ENCODE assay signal across 24 cellular contexts in the genomic region with DNA sequence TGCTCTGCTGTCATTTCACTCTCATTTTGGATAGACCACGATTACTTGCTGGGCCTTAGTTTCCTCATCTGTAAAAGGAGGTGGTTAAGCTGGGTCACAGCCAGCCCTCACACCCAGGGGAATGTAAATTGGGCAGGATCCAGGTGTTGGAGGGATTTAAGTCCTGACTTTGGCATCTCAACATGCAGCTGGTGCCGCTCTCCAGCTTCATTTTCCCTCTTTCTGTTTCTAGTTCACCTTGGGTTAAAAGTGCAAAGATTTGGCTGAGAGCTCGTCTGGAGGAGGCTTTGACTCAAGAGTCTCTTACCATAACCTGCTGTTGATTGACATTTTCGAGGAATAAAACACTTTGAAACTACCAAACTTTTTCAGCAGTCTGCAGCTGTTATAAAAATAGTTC.
DNase-seq lines count a peak whose midpoint lies in the region; ATAC-seq and TF ChIP-seq lines count a peak whose summit lies in the region.
"Had no signal": no experiment of that assay in that cellular context is flagged by ENCODE, and none has a peak within 500 bp of the region (broad histone marks: within the 10 kb centered on the region; RNA-seq: fewer than 3 reads in every experiment).

No MANE protein-coding gene starts in this region.

- no peak for DNase-seq in Right ventricle myocardium inferior (ENCODE audit: missing footprints)
- DNase-seq in right atrium auricular region (ENCODE audit: low spot score) = no peak
- peak; percentile 3 for DNase-seq in astrocyte of the spinal cord (ENCODE audit: low read depth, low spot score)
- peak; percentile 31 for DNase-seq in left ventricle myocardium superior
- DNase-seq in aorta = no peak
- DNase-seq in HAP-1 (ENCODE audit: low spot score in 2 of 2) = no peak
- no peak for DNase-seq in stimulated activated CD4-positive, alpha-beta T cell treated with anti-CD3 and anti-CD28 coated beads, Interleukin-15, amount 100 ng/mL, for 24 hours
- DNase-seq: activated CD8-positive, alpha-beta T cell treated with anti-CD3 and anti-CD28 coated beads for 36 hours; activated naive CD4-positive, alpha-beta T cell treated with anti-CD3 and anti-CD28 coated beads, Interleukin-2, amount 10 ng/mL, durations not matched to agents 7 days and 5 days; CD8-positive, alpha-beta T cell; cortex of kidney; DMS153; effector memory CD8-positive, alpha-beta T cell; glutamatergic neuron; naive B cell; NCI-H1694; NCI-H510A; posterior cingulate gyrus; right lobe of liver; SIG-M5; stimulated activated CD4-positive, alpha-beta T cell treated with anti-CD3 and anti-CD28 coated beads, Interleukin-4, amount 100 ng/mL, for 1 hour had no signal

- 11 to 19% methylated on average over 4 of the region's 4 CpGs for WGBS in aorta, 2 donors

- H3K27ac ChIP-seq in right atrium auricular region (no peak overlapping the region), aorta (ENCODE audit: low read depth in 1 of 2, low read length in 2 of 2) (peak overlapping the region; percentile 11 to 47)
- H3K27ac ChIP-seq: right lobe of liver, tibial nerve had no signal

- H3K4me1 ChIP-seq in right atrium auricular region (no peaks in the 10 kb centered on the region), aorta (ENCODE audit: control insufficient read depth in 1 of 2, insufficient read depth in 2 of 2, low read length in 2 of 2) (no peaks in the 10 kb centered on the region), HAP-1 (peaks cover 4% of the 10 kb centered on the region)
- H3K4me1 ChIP-seq: tibial nerve had no signal

- H3K27me3 ChIP-seq in right atrium auricular region (no peaks in the 10 kb centered on the region), aorta (ENCODE audit: control insufficient read depth in 1 of 2, insufficient read depth in 2 of 2, low read length in 1 of 2) (no peaks in the 10 kb centered on the region), HAP-1 (ENCODE audit: low read depth) (no peaks in the 10 kb centered on the region)
- H3K27me3 ChIP-seq: right lobe of liver, tibial nerve had no signal

- intact Hi-C loops in Right ventricle myocardium inferior (cut with DNase I) (no loop called here), left ventricle myocardium superior (cut with micrococcal nuclease) (no loop called here), aorta (cut with DNase I) (no loop called here)

- H3K36me3 ChIP-seq in right atrium auricular region (peaks cover 7% of the 10 kb centered on the region), aorta (ENCODE audit: control insufficient read depth in 1 of 2, insufficient read depth in 2 of 2, low read length in 1 of 2) (peaks cover 0 to 1% of the 10 kb centered on the region in 2 donors), HAP-1 (replicated peaks) (no peaks in the 10 kb centered on the region; the same call in none of the 2 replicates)

- in situ Hi-C loops in astrocyte of the spinal cord (cut with HindIII; ENCODE audit: low sequenced_read_pairs) (no loop called here), HAP-1 (cut with MboI; ENCODE audit: low sequenced_read_pairs) (no loop called here)

- no peak for TF ChIP-seq CTCF in right atrium auricular region (IDR thresholded peaks at IDR 0.05)
- no peak for TF ChIP-seq CTCF in astrocyte of the spinal cord (IDR thresholded peaks at IDR 0.05; ENCODE audit: low read depth, low read length)

- peak; percentile 26 for ATAC-seq in Right ventricle myocardium inferior
- peak; percentile 43 for ATAC-seq in left ventricle myocardium superior
- ATAC-seq in aorta (ENCODE audit: low FRiP score) = no peak
- no peak for ATAC-seq in GM19463 (IDR thresholded peaks at IDR 0.05; ENCODE audit: unreplicated experiment)
- ATAC-seq: activated CD8-positive, alpha-beta T cell treated with anti-CD3 and anti-CD28 coated beads for 36 hours; CD8-positive, alpha-beta T cell; effector memory CD8-positive, alpha-beta T cell; Panc1 had no signal

- H3K4me3 ChIP-seq in right atrium auricular region (no peak overlapping the region), astrocyte of the spinal cord (ENCODE audit: low read depth, low read length) (no peak overlapping the region), aorta (ENCODE audit: low read length in 2 of 2) (no peak overlapping the region), HAP-1 (no peak overlapping the region)
- H3K4me3 ChIP-seq: right lobe of liver, tibial nerve had no signal

- H3K9me3 ChIP-seq in right atrium auricular region = no peaks in the 10 kb centered on the region
- no peaks in the 10 kb centered on the region for H3K9me3 ChIP-seq in aorta (ENCODE audit: control insufficient read depth, low read length)
- no peaks in the 10 kb centered on the region for H3K9me3 ChIP-seq in HAP-1
- H3K9me3 ChIP-seq: right lobe of liver, tibial nerve had no signal

Comparison
In these comparisons a context has a peak if more than half of its experiments do, and no peak if none do; other contexts are left out.
1. DNase-seq: peak in astrocyte of the spinal cord (single experiment) and left ventricle myocardium superior (single experiment); none in Right ventricle myocardium inferior (single experiment), right atrium auricular region (single experiment), aorta (0 of 2), HAP-1 (0 of 2) and stimulated activated CD4-positive, alpha-beta T cell treated with anti-CD3 and anti-CD28 coated beads, Interleukin-15, amount 100 ng/mL, for 24 hours (single experiment).
2. ATAC-seq: peak in Right ventricle myocardium inferior (single experiment) and left ventricle myocardium superior (single experiment); none in aorta (single experiment) and GM19463 (single experiment).
3. H3K27ac ChIP-seq: peak in aorta (2 of 2); none in right atrium auricular region (0 of 2).